In genomic region chr2:191679818-191680600, GRCh38 we compare ENCODE assay signal across 8 cellular contexts. TPM values are rescaled to one million over a fixed set of nuclear protein-coding genes. Genes with fewer than 3 reads are reported as not detected.
DNase-seq lines count a peak whose midpoint lies in the region; ATAC-seq and TF ChIP-seq lines count a peak whose summit lies in the region.

No MANE protein-coding gene starts in this region.

- H3K79me2 ChIP-seq in OCI-LY3 (ENCODE audit: low read length) = peaks cover 85% of the 10 kb centered on the region

- H3K27ac Mint-ChIP-seq in activated CD4-positive, alpha-beta T cell treated with anti-CD3 and anti-CD28 coated beads, Interleukin-2, amount 10 ng/mL, durations not matched to agents 24 days and 14 days = peak overlapping the region; percentile 100

- H3K36me3 Mint-ChIP-seq in activated CD4-positive, alpha-beta T cell treated with anti-CD3 and anti-CD28 coated beads, Interleukin-2, amount 10 ng/mL, durations not matched to agents 24 days and 14 days (ENCODE audit: low read depth) = peaks cover 48% of the 10 kb centered on the region

- peak overlapping the region; percentile 98 for H3K27ac ChIP-seq in OCI-LY3 (ENCODE audit: low read length)

- no peaks in the 10 kb centered on the region for H3K27me3 Mint-ChIP-seq in activated CD4-positive, alpha-beta T cell treated with anti-CD3 and anti-CD28 coated beads, Interleukin-2, amount 10 ng/mL, durations not matched to agents 24 days and 14 days

- peak overlapping the region; percentile 99 for H3K4me3 Mint-ChIP-seq in activated CD4-positive, alpha-beta T cell treated with anti-CD3 and anti-CD28 coated beads, Interleukin-2, amount 10 ng/mL, durations not matched to agents 24 days and 14 days

- intact Hi-C loops in activated CD4-positive, alpha-beta T cell treated with anti-CD3 and anti-CD28 coated beads, Interleukin-2, amount 10 ng/mL, durations not matched to agents 24 days and 14 days (cut with micrococcal nuclease) = loop anchor here (1.0 to 10.0 kb wide), 9 partner anchors 9 to 1915 kb away; partner anchors contain the start of genes OSGEPL1 and STAT4

- peaks cover 48% of the 10 kb centered on the region for H3K4me1 Mint-ChIP-seq in activated CD4-positive, alpha-beta T cell treated with anti-CD3 and anti-CD28 coated beads, Interleukin-2, amount 10 ng/mL, durations not matched to agents 24 days and 14 days

- H3K27me3 ChIP-seq in OCI-LY3 (ENCODE audit: low read depth, low read length) = no peaks in the 10 kb centered on the region

- peak overlapping the region; percentile 81 for H3K4me2 ChIP-seq in OCI-LY3 (ENCODE audit: low read length)

- DNase-seq in activated CD4-positive, alpha-beta T cell treated with anti-CD3 and anti-CD28 coated beads, Interleukin-2, amount 10 ng/mL, durations not matched to agents 24 days and 14 days = peak; percentile 75
- no peak for DNase-seq in activated CD4-positive, alpha-beta T cell treated with anti-CD3 and anti-CD28 coated beads for 48 hours
- DNase-seq in dedifferentiated amniotic fluid mesenchymal stem cell (ENCODE audit: extremely low spot score) (peak; percentile 47), renal cortical epithelial cell (ENCODE audit: low read depth) (peak; percentile 93), NCI-H2107 treated with DMSO at 0.1 percent for 48 hours (lab: John Stamatoyannopoulos, UW; ENCODE audit: unreplicated experiment) (no peak), SHP77 (lab: John Stamatoyannopoulos, UW) (no peak)

- ATAC-seq in HG02870 (IDR thresholded peaks at IDR 0.05; ENCODE audit: unreplicated experiment) = peak; percentile 28

- H3K9me3 Mint-ChIP-seq in activated CD4-positive, alpha-beta T cell treated with anti-CD3 and anti-CD28 coated beads, Interleukin-2, amount 10 ng/mL, durations not matched to agents 24 days and 14 days = no peaks in the 10 kb centered on the region

- H4K20me1 ChIP-seq in OCI-LY3 (ENCODE audit: insufficient read depth, low read length) = peaks cover 42% of the 10 kb centered on the region

- TF ChIP-seq CTCF in OCI-LY3 (IDR thresholded peaks at IDR 0.05; ENCODE audit: low read depth, low read length) = no peak

- peak overlapping the region; percentile 100 for H3K9ac ChIP-seq in OCI-LY3 (ENCODE audit: low read length)

- peak overlapping the region; percentile 95 for H3K4me3 ChIP-seq in OCI-LY3 (ENCODE audit: low read length)

- H3K36me3 ChIP-seq in OCI-LY3 (replicated peaks; ENCODE audit: low read depth, low read length) = peaks cover 61% of the 10 kb centered on the region

- H3K4me1 ChIP-seq in OCI-LY3 (ENCODE audit: low read length) = peaks cover 46% of the 10 kb centered on the region

- H3K9me3 ChIP-seq in OCI-LY3 (ENCODE audit: insufficient read depth, low read length) = no peaks in the 10 kb centered on the region

- no peak overlapping the region for H2AFZ ChIP-seq in OCI-LY3 (ENCODE audit: low read depth, low read length)

RNA-seq across cellular contexts. Expression of gene NABP1, which starts 2.1 kb away (rescaled TPM):
- total RNA-seq in activated CD4-positive, alpha-beta T cell treated with anti-CD3 and anti-CD28 coated beads, Interleukin-2, amount 10 ng/mL, durations not matched to agents 24 days and 14 days = 50.7 and 53.1 TPM in 2 replicates
- total RNA-seq in renal cortical epithelial cell = 123 and 179 TPM in 2 replicates

Comparison
In these comparisons a context has a peak if more than half of its experiments do, and no peak if none do; other contexts are left out.
1. DNase-seq: peak in activated CD4-positive, alpha-beta T cell treated with anti-CD3 and anti-CD28 coated beads, Interleukin-2, amount 10 ng/mL, durations not matched to agents 24 days and 14 days (single experiment), dedifferentiated amniotic fluid mesenchymal stem cell (single experiment) and renal cortical epithelial cell (single experiment); none in activated CD4-positive, alpha-beta T cell treated with anti-CD3 and anti-CD28 coated beads for 48 hours (single experiment), NCI-H2107 treated with DMSO at 0.1 percent for 48 hours (single experiment) and SHP77 (0 of 2).